Comparison of ENCODE assay signal across 19 cellular contexts in the genomic region with DNA sequence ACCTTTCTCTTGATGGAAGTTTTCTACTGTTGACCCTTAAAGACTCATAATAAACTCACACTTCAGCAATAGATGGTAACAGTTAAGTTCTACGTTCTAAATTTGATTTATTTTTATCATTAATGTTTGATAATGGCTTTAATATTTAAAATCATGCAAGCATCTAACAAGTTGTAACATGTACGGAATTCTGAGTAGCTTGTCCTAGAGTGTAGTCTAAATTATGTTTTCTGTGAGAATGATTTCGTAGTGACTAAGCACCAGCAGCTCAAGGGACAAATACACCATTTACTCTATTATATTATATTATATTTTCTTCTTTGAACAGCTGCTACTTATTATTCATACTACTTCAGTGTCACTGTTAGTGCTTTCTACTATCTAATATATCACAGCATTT.
DNase-seq lines count a peak whose midpoint lies in the region; ATAC-seq and TF ChIP-seq lines count a peak whose summit lies in the region.
"Had no signal": no experiment of that assay in that cellular context is flagged by ENCODE, and none has a peak within 500 bp of the region (broad histone marks: within the 10 kb centered on the region; RNA-seq: fewer than 3 reads in every experiment).

No MANE protein-coding gene starts in this region.

- TF ChIP-seq POLR2A in Peyer's patch (IDR thresholded peaks at IDR 0.05): no peak

- DNase-seq in MG63: no peak
- DNase-seq in astrocyte of the hippocampus (ENCODE audit: low read depth, low spot score): peak; percentile 23
- peak; percentile 56 for DNase-seq in iris pigment epithelial cell (ENCODE audit: low read depth)
- no peak for DNase-seq in Peyer's patch
- DNase-seq in GM03348 (ENCODE audit: low spot score): no peak
- DNase-seq in NCI-H1092 treated with DMSO at 0.1 percent for 48 hours (lab: John Stamatoyannopoulos, UW): no peak
- DNase-seq: ACHN; activated CD4-positive, alpha-beta T cell treated with anti-CD3 and anti-CD28 coated beads, Interleukin-2, amount 10 ng/mL, durations not matched to agents 24 days and 14 days; activated CD8-positive, alpha-beta memory T cell treated with anti-CD3 and anti-CD28 coated beads, Interleukin-2, amount 50 U/mL, for 4 hours; activated gamma-delta T cell; CD4-positive, CD25-positive, alpha-beta regulatory T cell; kidney; NCI-H526 treated with DMSO at 0.1 percent for 48 hours; stimulated activated CD4-positive, alpha-beta T cell treated with anti-CD3 and anti-CD28 coated beads, Interleukin-15, amount 100 ng/mL, for 24 hours; stimulated activated naive B cell treated with anti-CD40 and anti-IgM and Interleukin-4, amounts not matched to agents 10 μg/mL and 1 μg/mL and 100 μg/mL, for 72 hours; uterus had no signal

- H3K79me2 ChIP-seq in ACC112 (ENCODE audit: control insufficient read depth, insufficient read depth, low read length, unreplicated experiment): no peaks in the 10 kb centered on the region

- no peaks in the 10 kb centered on the region for H3K27me3 ChIP-seq in ACC112 (ENCODE audit: insufficient read depth, low read length)
- H3K27me3 ChIP-seq in MG63: no peaks in the 10 kb centered on the region
- no peaks in the 10 kb centered on the region for H3K27me3 ChIP-seq in Peyer's patch
- H3K27me3 ChIP-seq: esophagus muscularis mucosa, uterus had no signal

- no peaks in the 10 kb centered on the region for H3K36me3 ChIP-seq in ACC112 (ENCODE audit: insufficient read depth, low read length)
- H3K36me3 ChIP-seq in MG63: peaks cover 6% of the 10 kb centered on the region; the same call in 1 of the 2 replicates
- H3K36me3 ChIP-seq in Peyer's patch: no peaks in the 10 kb centered on the region
- H3K36me3 ChIP-seq: esophagus muscularis mucosa, uterus had no signal

- peak overlapping the region; percentile 72 for H3K4me3 ChIP-seq in ACC112 (ENCODE audit: low read depth, low read length)
- H3K4me3 ChIP-seq in MG63: peak overlapping the region; percentile 30
- H3K4me3 ChIP-seq in Peyer's patch: no peak overlapping the region
- H3K4me3 ChIP-seq: uterus had no signal

- H2AFZ ChIP-seq in ACC112 (ENCODE audit: low read length, unreplicated experiment): peak overlapping the region; percentile 85

- H3K9me3 ChIP-seq in MG63: peaks cover 3% of the 10 kb centered on the region
- no peaks in the 10 kb centered on the region for H3K9me3 ChIP-seq in Peyer's patch
- H3K9me3 ChIP-seq: esophagus muscularis mucosa, uterus had no signal

- H3K27ac ChIP-seq in ACC112 (ENCODE audit: low read depth, low read length) (peak overlapping the region; percentile 57), Peyer's patch (no peak overlapping the region)
- H3K27ac ChIP-seq: esophagus muscularis mucosa, uterus had no signal

- no peak for TF ChIP-seq CTCF in Peyer's patch (IDR thresholded peaks at IDR 0.05)

- H3K4me1 ChIP-seq in ACC112 (ENCODE audit: control insufficient read depth, insufficient read depth, low read length, unreplicated experiment) (peaks cover 52% of the 10 kb centered on the region), Peyer's patch (no peaks in the 10 kb centered on the region)
- H3K4me1 ChIP-seq: esophagus muscularis mucosa, uterus had no signal

- no peak for ATAC-seq in GM18517 (IDR thresholded peaks at IDR 0.05; ENCODE audit: unreplicated experiment)
- ATAC-seq: stimulated activated naive B cell treated with anti-CD40 and anti-IgM and Interleukin-4, amounts not matched to agents 10 μg/mL and 1 μg/mL and 100 μg/mL, for 72 hours had no signal

Comparison
In these comparisons a context has a peak if more than half of its experiments do, and no peak if none do; other contexts are left out.
1. H3K4me3 ChIP-seq: peak in ACC112 (single experiment) and MG63 (single experiment); none in Peyer's patch (0 of 4).
2. DNase-seq: peak in astrocyte of the hippocampus (single experiment) and iris pigment epithelial cell (single experiment); none in MG63 (single experiment), Peyer's patch (0 of 3), GM03348 (single experiment) and NCI-H1092 treated with DMSO at 0.1 percent for 48 hours (single experiment).